Comparison of ENCODE assay signal across 2 cellular contexts in the genomic region with DNA sequence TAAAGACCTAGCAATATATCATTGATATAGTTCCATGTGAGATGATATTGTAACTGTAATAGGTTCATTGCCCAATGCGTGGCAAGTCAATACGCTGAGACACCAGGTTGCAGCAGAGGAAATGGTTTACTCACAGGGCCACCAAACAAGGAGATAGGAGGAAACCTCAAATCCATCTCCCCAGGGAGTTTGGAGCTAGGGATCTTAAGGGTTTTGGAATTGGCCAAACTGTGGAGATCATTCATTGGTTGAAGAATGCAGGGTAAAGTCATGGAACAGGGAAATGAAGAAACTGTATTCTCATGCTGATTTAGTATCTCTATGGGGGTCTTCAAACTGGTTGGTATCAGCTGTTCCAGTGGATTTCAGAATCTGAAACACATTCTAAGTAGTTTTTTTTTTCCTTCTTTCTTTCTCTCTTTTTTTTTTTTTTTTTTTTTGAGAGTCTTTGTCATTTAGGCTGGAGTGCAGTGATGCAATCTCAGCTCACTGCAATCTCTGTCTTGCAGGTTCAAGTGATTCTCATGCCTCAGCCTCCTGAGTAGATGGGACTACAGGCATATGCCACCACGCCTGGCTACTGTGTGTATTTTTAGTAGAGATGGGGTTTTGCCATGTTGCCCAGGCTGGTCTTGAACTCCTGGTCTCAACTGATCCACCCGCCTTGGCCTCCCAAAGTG.
TF ChIP-seq lines count a peak whose summit lies in the region.

No MANE protein-coding gene starts in this region.

TF ChIP-seq in GM23338, 12 proteins besides CTCF, POLR2A, EP300 and RAD21:
- peak; percentile 35; the same call in 1 of the 2 replicates for TF ChIP-seq POLR2AphosphoS5 (IDR thresholded peaks at IDR 0.05; ENCODE audit: low read depth)
- no peak for TF ChIP-seq CREB1 (CRISPR knock-in tag; IDR thresholded peaks at IDR 0.05; ENCODE audit: low read depth)
- peak; percentile 96 for TF ChIP-seq ZNF462 (CRISPR knock-in tag; IDR thresholded peaks at IDR 0.05)
- TF ChIP-seq STAT1 (IDR thresholded peaks at IDR 0.05; ENCODE audit: unreplicated experiment), result no peak

TF ChIP-seq in IMR-90, 13 proteins besides CTCF, POLR2A, EP300 and RAD21:
- TF ChIP-seq BHLHE40 (IDR thresholded peaks at IDR 0.05; ENCODE audit: low read depth, low read length), result no peak
- TF ChIP-seq SMC3 (IDR thresholded peaks at IDR 0.05; ENCODE audit: low read depth, low read length), result no peak
- TF ChIP-seq MAZ (IDR thresholded peaks at IDR 0.05; ENCODE audit: borderline replicate concordance, low read depth, low read length), result no peak
- no peak for TF ChIP-seq MAFK (IDR thresholded peaks at IDR 0.05; ENCODE audit: low read depth, low read length)
- TF ChIP-seq CEBPB (IDR thresholded peaks at IDR 0.05; ENCODE audit: low read depth, low read length), result no peak
- no peak for TF ChIP-seq NFE2L2 (IDR thresholded peaks at IDR 0.05; ENCODE audit: low read depth, low read length)
- no peak for TF ChIP-seq FOS (IDR thresholded peaks at IDR 0.05; ENCODE audit: low read depth, low read length)
- TF ChIP-seq RCOR1 (IDR thresholded peaks at IDR 0.05; ENCODE audit: insufficient replicate concordance, low read length), result no peak
- TF ChIP-seq MXI1 (IDR thresholded peaks at IDR 0.05; ENCODE audit: borderline replicate concordance, low read depth, low read length), result no peak
- no peak for TF ChIP-seq RFX5 (IDR thresholded peaks at IDR 0.05; ENCODE audit: low read depth, low read length)
- TF ChIP-seq CHD1 (IDR thresholded peaks at IDR 0.05; ENCODE audit: low read depth, low read length), result no peak
